Comparison of ENCODE assay signal across 2 cellular contexts in genomic region chr10:57300718-57301117, GRCh38.
TF ChIP-seq lines count a peak whose summit lies in the region.

No MANE protein-coding gene starts in this region.

TF ChIP-seq in A549, 52 proteins besides CTCF, POLR2A, EP300 and RAD21 (continued from another document):
- TF ChIP-seq EHF (CRISPR knock-in tag; IDR thresholded peaks at IDR 0.05) (no peak), CBX2 (IDR thresholded peaks at IDR 0.05; ENCODE audit: borderline replicate concordance, low read depth) (no peak), MAFK (IDR thresholded peaks at IDR 0.05; ENCODE audit: partially characterized antibody) (peak; percentile 39), PBX3 (IDR thresholded peaks at IDR 0.05) (no peak)

TF ChIP-seq in K562, 482 proteins besides CTCF, POLR2A, EP300 and RAD21 (continued from another document):
- TF ChIP-seq ZNF23 (CRISPR knock-in tag; IDR thresholded peaks at IDR 0.05): no peak
- TF ChIP-seq ZFP91 (CRISPR knock-in tag; IDR thresholded peaks at IDR 0.05): no peak
- TF ChIP-seq ZKSCAN8 (CRISPR knock-in tag; IDR thresholded peaks at IDR 0.05): no peak
- TF ChIP-seq ZNF589 (CRISPR knock-in tag; IDR thresholded peaks at IDR 0.05; ENCODE audit: low read depth): no peak
- TF ChIP-seq MAFG (tag; conservative IDR thresholded peaks at IDR 0.05): 0 out of 2 replicates have a peak, but pooled peaks have one; percentile 5
- peak; percentile 70; the same call in 1 of the 2 replicates for TF ChIP-seq ZNF316 (IDR thresholded peaks at IDR 0.05)
- no peak for TF ChIP-seq NRF1 (conservative IDR thresholded peaks at IDR 0.05 in 1 of 2, IDR thresholded peaks at IDR 0.05 in 1 of 2)
- TF ChIP-seq TEAD2 (tag; IDR thresholded peaks at IDR 0.05): no peak
- TF ChIP-seq MAFF (IDR thresholded peaks at IDR 0.05; ENCODE audit: low read length): peak; percentile 9; the same call in 1 of the 2 replicates
- TF ChIP-seq C11orf30 (IDR thresholded peaks at IDR 0.05; ENCODE audit: low read depth): peak; percentile 43
- no peak for TF ChIP-seq ARID3A (IDR thresholded peaks at IDR 0.05; ENCODE audit: borderline replicate concordance, low read depth, low read length)
- no peak for TF ChIP-seq MGA (IDR thresholded peaks at IDR 0.05)
- TF ChIP-seq ZNF165 (CRISPR knock-in tag; IDR thresholded peaks at IDR 0.05; ENCODE audit: borderline replicate concordance): no peak
- TF ChIP-seq CREB5 (CRISPR knock-in tag; IDR thresholded peaks at IDR 0.05): no peak
